Comparison of ENCODE assay signal across 13 cellular contexts in the genomic region with DNA sequence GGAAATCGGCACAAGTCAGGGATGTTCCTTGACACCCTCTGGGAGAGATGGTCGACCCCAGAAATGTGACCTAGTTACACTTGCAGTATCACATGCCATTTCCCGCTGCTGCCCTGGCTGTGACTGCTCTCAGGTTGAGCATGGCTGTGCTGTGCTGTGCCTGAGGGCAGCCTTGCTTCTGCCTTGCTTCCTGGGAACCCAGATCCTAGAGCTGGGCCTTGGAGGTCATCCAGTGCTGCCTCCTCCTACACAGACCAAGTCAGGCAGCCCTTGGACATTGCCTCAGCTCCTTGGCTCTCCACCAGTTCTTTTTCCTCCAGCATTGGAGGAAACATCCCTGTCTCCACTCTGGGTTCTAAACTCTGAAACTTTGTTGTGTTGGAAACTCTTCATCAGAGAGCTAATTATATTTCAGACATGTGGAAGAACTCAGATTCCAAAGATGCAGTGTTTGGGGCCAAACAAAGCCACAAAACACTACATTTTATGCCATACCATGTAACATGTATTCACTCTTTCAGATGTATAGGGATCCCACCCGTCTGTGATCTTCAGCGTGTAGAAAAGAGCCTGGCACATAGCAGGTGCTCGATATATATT. TPM values are rescaled to one million over a fixed set of nuclear protein-coding genes. Genes with fewer than 3 reads are reported as not detected.
DNase-seq lines count a peak whose midpoint lies in the region; ATAC-seq, FAIRE-seq and TF ChIP-seq lines count a peak whose summit lies in the region.
"Had no signal": no experiment of that assay in that cellular context is flagged by ENCODE, and none has a peak within 500 bp of the region (broad histone marks: within the 10 kb centered on the region; RNA-seq: fewer than 3 reads in every experiment).

No MANE protein-coding gene starts in this region.

- TF ChIP-seq POLR2A in sigmoid colon (IDR thresholded peaks at IDR 0.05) (peak in 1 of 2 donors; percentile 26), H54 (IDR thresholded peaks at IDR 0.05; ENCODE audit: low read depth, low read length) (no peak)

- no peak for FAIRE-seq in H54 (lab: Jason Lieb, UNC)

- no peaks in the 10 kb centered on the region for H3K9me3 Mint-ChIP-seq in progenitor cell of endocrine pancreas (ENCODE audit: low read depth)
- H3K9me3 Mint-ChIP-seq: nephron progenitor cell had no signal

- peaks cover 5% of the 10 kb centered on the region for H3K27me3 ChIP-seq in hepatocyte
- no peaks in the 10 kb centered on the region for H3K27me3 ChIP-seq in sigmoid colon
- H3K27me3 ChIP-seq: BLaER1 had no signal

- H3K79me2 ChIP-seq in hepatocyte: no peaks in the 10 kb centered on the region

- no peaks in the 10 kb centered on the region for H4K20me1 ChIP-seq in hepatocyte (ENCODE audit: insufficient read depth, poor library complexity, severe bottlenecking)
- H4K20me1 ChIP-seq: BLaER1 had no signal

- H3K27me3 Mint-ChIP-seq in progenitor cell of endocrine pancreas: peaks cover 53% of the 10 kb centered on the region

- H3K9me2 ChIP-seq in hepatocyte (replicated peaks; ENCODE audit: insufficient read depth): no peaks in the 10 kb centered on the region

- H3K36me3 Mint-ChIP-seq in progenitor cell of endocrine pancreas (ENCODE audit: insufficient read depth): no peaks in the 10 kb centered on the region

- no peak overlapping the region for H3K4me3 Mint-ChIP-seq in progenitor cell of endocrine pancreas (ENCODE audit: low read depth)
- H3K4me3 Mint-ChIP-seq: nephron progenitor cell had no signal

- H3K27ac ChIP-seq in hepatocyte: no peak overlapping the region
- peak overlapping the region; percentile 87 to 98 (median 93) for H3K27ac ChIP-seq in sigmoid colon
- H3K27ac ChIP-seq: BLaER1, KMS-11 had no signal

- intact Hi-C loops in sigmoid colon (cut with DNase I): loop anchor here (5.0 to 10.0 kb wide), 2 partner anchors 33 to 425 kb away; no protein-coding TSS in a partner anchor

- DNase-seq in GM03348 (ENCODE audit: low spot score) (peak; percentile 73), cerebellar cortex (ENCODE audit: low spot score) (peak; percentile 36), hepatocyte (ENCODE audit: low spot score) (peak; percentile 21), sigmoid colon (peak; percentile 98), H54 (ENCODE audit: insufficient read length, low spot score) (no peak), progenitor cell of endocrine pancreas (ENCODE audit: low spot score, unreplicated experiment) (no peak), NCI-H2196 treated with DMSO at 0.1 percent for 48 hours (lab: John Stamatoyannopoulos, UW; ENCODE audit: unreplicated experiment) (no peak)
- DNase-seq: NCI-H748 treated with DMSO at 0.1 percent for 48 hours, nephron progenitor cell had no signal

- H3K4me3 ChIP-seq in hepatocyte (no peak overlapping the region), sigmoid colon (no peak overlapping the region)
- H3K4me3 ChIP-seq: BLaER1 had no signal

- H3K9me3 ChIP-seq in hepatocyte (ENCODE audit: low read depth): no peaks in the 10 kb centered on the region
- no peaks in the 10 kb centered on the region for H3K9me3 ChIP-seq in sigmoid colon
- H3K9me3 ChIP-seq: BLaER1 had no signal

- WGBS in hepatocyte (ENCODE audit: low lambda C conversion rate, missing lambda C conversion rate): 86% methylated on average over 6 of the region's 6 CpGs
- 74 to 77% methylated on average over 6 of the region's 6 CpGs for WGBS in sigmoid colon, 2 donors

- H3K4me2 ChIP-seq in hepatocyte: no peak overlapping the region
- H3K4me2 ChIP-seq: BLaER1, KMS-11 had no signal

- H3K4me1 ChIP-seq in hepatocyte (ENCODE audit: insufficient read depth) (no peaks in the 10 kb centered on the region), sigmoid colon (peaks cover 0 to 100% (median 95%) of the 10 kb centered on the region in 4 donors)

- no peaks in the 10 kb centered on the region for H3K4me1 Mint-ChIP-seq in progenitor cell of endocrine pancreas (ENCODE audit: low read depth)

- H3K36me3 ChIP-seq in hepatocyte (replicated peaks; ENCODE audit: insufficient read depth, low read depth) (no peaks in the 10 kb centered on the region), sigmoid colon (peaks cover 0 to 22% (median 8%) of the 10 kb centered on the region in 4 donors)
- H3K36me3 ChIP-seq: BLaER1 had no signal

- TF ChIP-seq CTCF in hepatocyte (IDR thresholded peaks at IDR 0.05; ENCODE audit: poor library complexity) (no peak), sigmoid colon (IDR thresholded peaks at IDR 0.05) (no peak), progenitor cell of endocrine pancreas (IDR thresholded peaks at IDR 0.05; ENCODE audit: unreplicated experiment) (no peak)

- no peak for ATAC-seq in GM18498 (IDR thresholded peaks at IDR 0.05; ENCODE audit: unreplicated experiment)

- no peak overlapping the region for H2AFZ ChIP-seq in hepatocyte

- TF ChIP-seq EP300 in sigmoid colon (IDR thresholded peaks at IDR 0.05): peak in 3 of 4 donors; percentile 11 to 57 (median 52)

- H3K27ac Mint-ChIP-seq in progenitor cell of endocrine pancreas: no peak overlapping the region
- H3K27ac Mint-ChIP-seq: nephron progenitor cell had no signal

RNA-seq across cellular contexts. Expression of gene MAMDC2, which starts 6.1 kb away (rescaled TPM):
- 1.7 and 1.9 TPM in 2 replicates for total RNA-seq in hepatocyte
- polyA plus RNA-seq in hepatocyte: 0.65 and 1.1 TPM in 2 replicates
- 100 to 1,000 TPM in 3 of 4 donors, 10 to 100 TPM in 1; 89.9 to 167 (median 137) TPM for total RNA-seq in sigmoid colon
- polyA plus RNA-seq in sigmoid colon: 1 to 10 TPM; 2.5 to 5.3 (median 4.2) TPM
- total RNA-seq in progenitor cell of endocrine pancreas: 0.27 and 0.60 TPM in 2 replicates
- total RNA-seq: T-helper 1 cell treated with Interleukin-12 subunit alpha and Interleukin-12 subunit beta and Interleukin-4 antibody, amounts not matched to agents 30 ng/mL and 1 ng/mL, for 36 hours had no signal

Comparison
In these comparisons a context has a peak if more than half of its experiments do, and no peak if none do; other contexts are left out.
1. DNase-seq: peak in GM03348 (single experiment), cerebellar cortex (single experiment), hepatocyte (single experiment) and sigmoid colon (single experiment); none in H54 (single experiment), progenitor cell of endocrine pancreas (single experiment) and NCI-H2196 treated with DMSO at 0.1 percent for 48 hours (single experiment).
2. RNA of gene MAMDC2, which starts 6.1 kb away (total RNA-seq): 89.9 to 167 TPM in sigmoid colon; 1.7 to 1.9 TPM in hepatocyte and 0.27 to 0.60 TPM in progenitor cell of endocrine pancreas; every median in the first group is over 10 times any median in the second.